Comparison of ENCODE assay signal across 18 cellular contexts in the genomic region with DNA sequence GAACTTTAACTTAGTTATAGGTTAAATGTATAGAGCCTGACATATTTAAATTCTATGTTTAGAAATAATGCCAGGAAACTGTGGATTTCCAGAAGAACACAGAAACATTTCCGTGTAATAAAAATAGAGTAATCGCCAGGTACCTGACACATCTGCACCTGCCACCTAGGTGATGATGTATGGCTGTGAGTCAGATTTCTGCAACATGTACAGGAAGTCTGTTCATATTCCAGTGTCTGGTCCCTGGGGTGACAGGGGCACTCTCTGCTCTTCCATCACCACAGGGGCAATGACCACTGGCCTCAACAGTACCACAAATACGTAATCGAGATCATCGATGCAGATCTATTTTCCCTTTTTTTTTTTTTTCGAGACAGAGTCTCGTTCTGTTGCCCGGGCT.
"Had no signal": no experiment of that assay in that cellular context is flagged by ENCODE, and none has a peak within 500 bp of the region (broad histone marks: within the 10 kb centered on the region; RNA-seq: fewer than 3 reads in every experiment).

No MANE protein-coding gene starts in this region.

- H3K9me3 ChIP-seq: esophagus squamous epithelium, ovary, spleen, upper lobe of left lung had no signal

- H3K27ac ChIP-seq: coronary artery, neural progenitor cell, ovary, spleen, upper lobe of left lung had no signal

- H3K4me1 Mint-ChIP-seq: neural progenitor cell; stimulated activated naive CD8-positive, alpha-beta T cell treated with anti-CD3 and anti-CD28 coated beads, Interleukin-15, amount 100 ng/mL, for 72 hours; T-helper 17 cell had no signal

- H2AFZ ChIP-seq: neural progenitor cell had no signal

- H3K4me1 ChIP-seq: spleen had no signal

- H3K4me3 ChIP-seq: coronary artery, esophagus squamous epithelium, lung, neural progenitor cell, ovary, spleen, upper lobe of left lung had no signal

- H3K36me3 ChIP-seq: esophagus squamous epithelium, neural progenitor cell, ovary, spleen, upper lobe of left lung had no signal

- H3K9ac ChIP-seq: neural progenitor cell had no signal

- H3K36me3 Mint-ChIP-seq: activated naive CD4-positive, alpha-beta T cell treated with anti-CD3 and anti-CD28 coated beads, Interleukin-2, amount 50 U/mL, for 72 hours; neural progenitor cell; WTC11 had no signal

- ATAC-seq: activated CD8-positive, alpha-beta T cell treated with anti-CD3 and anti-CD28 coated beads for 36 hours; activated naive CD4-positive, alpha-beta T cell treated with anti-CD3 and anti-CD28 coated beads, Interleukin-2, amount 50 U/mL, for 72 hours; left cardiac atrium; sciatic nerve; stimulated activated naive CD8-positive, alpha-beta T cell treated with anti-CD3 and anti-CD28 coated beads, Interleukin-15, amount 100 ng/mL, for 72 hours; T-helper 17 cell; WTC11 had no signal

- H3K4me3 Mint-ChIP-seq: activated CD8-positive, alpha-beta T cell treated with anti-CD3 and anti-CD28 coated beads for 36 hours; naive B cell; neural progenitor cell; stimulated activated naive CD8-positive, alpha-beta T cell treated with anti-CD3 and anti-CD28 coated beads, Interleukin-15, amount 100 ng/mL, for 72 hours; T-helper 17 cell; WTC11 had no signal

- H3K9me3 Mint-ChIP-seq: activated CD8-positive, alpha-beta T cell treated with anti-CD3 and anti-CD28 coated beads for 36 hours; activated naive CD4-positive, alpha-beta T cell treated with anti-CD3 and anti-CD28 coated beads, Interleukin-2, amount 50 U/mL, for 72 hours; naive B cell; neural progenitor cell; stimulated activated naive CD8-positive, alpha-beta T cell treated with anti-CD3 and anti-CD28 coated beads, Interleukin-15, amount 100 ng/mL, for 72 hours; WTC11 had no signal

- H3K4me2 ChIP-seq: neural progenitor cell had no signal

- DNase-seq: activated CD4-positive, alpha-beta T cell treated with anti-CD3 and anti-CD28 coated beads for 48 hours; activated CD8-positive, alpha-beta T cell treated with anti-CD3 and anti-CD28 coated beads for 36 hours; activated effector memory CD4-positive, alpha-beta T cell treated with anti-CD3 and anti-CD28 coated beads, Interleukin-2, amount 50 U/mL, for 16 hours; activated T-cell treated with anti-CD3 and anti-CD28 coated beads, Interleukin-2, amount 50 U/mL, for 48 hours; esophagus squamous epithelium; left cardiac atrium; naive B cell; ovary; spleen; stimulated activated naive CD8-positive, alpha-beta T cell treated with anti-CD3 and anti-CD28 coated beads, Interleukin-15, amount 100 ng/mL, for 72 hours; T-helper 17 cell; upper lobe of left lung had no signal

- H3K27me3 Mint-ChIP-seq: activated CD8-positive, alpha-beta T cell treated with anti-CD3 and anti-CD28 coated beads for 36 hours; naive B cell; stimulated activated naive CD8-positive, alpha-beta T cell treated with anti-CD3 and anti-CD28 coated beads, Interleukin-15, amount 100 ng/mL, for 72 hours had no signal

- H3K27me3 ChIP-seq: esophagus squamous epithelium, neural progenitor cell, ovary, spleen, upper lobe of left lung had no signal
